8 cellular contexts compared by ENCODE assay signal in genomic region chr22:31951201-31952093, GRCh38. TPM values are rescaled to one million over a fixed set of nuclear protein-coding genes. Genes with fewer than 3 reads are reported as not detected.
DNase-seq lines count a peak whose midpoint lies in the region; ATAC-seq and TF ChIP-seq lines count a peak whose summit lies in the region.

No MANE protein-coding gene starts in this region.

- no peaks in the 10 kb centered on the region for H3K27me3 Mint-ChIP-seq in nephron (ENCODE audit: low read depth)

- DNase-seq in MG63: peak; percentile 14
- DNase-seq in 8988T: no peak
- DNase-seq in midbrain (lab: John Stamatoyannopoulos, UW): no peak
- DNase-seq in AG20443 (ENCODE audit: low spot score): no peak

- peaks cover 47% of the 10 kb centered on the region for H3K4me1 Mint-ChIP-seq in nephron

- H4K20me1 ChIP-seq in BLaER1: peaks cover 100% of the 10 kb centered on the region

- no peak for TF ChIP-seq CTCF in nephron (IDR thresholded peaks at IDR 0.05; ENCODE audit: unreplicated experiment in 3 of 3)

- H3K36me3 Mint-ChIP-seq in nephron (ENCODE audit: low read depth): peaks cover 62% of the 10 kb centered on the region

- H3K4me1 ChIP-seq in BLaER1: peaks cover 58% of the 10 kb centered on the region

- H3K36me3 ChIP-seq in BLaER1: peaks cover 92% of the 10 kb centered on the region
- peaks cover 80% of the 10 kb centered on the region for H3K36me3 ChIP-seq in MG63

- no peak overlapping the region for H3K9ac ChIP-seq in BLaER1

- H3K27ac Mint-ChIP-seq in nephron: peak overlapping the region in 2 of 3 experiments; percentile 10 to 37

- no peak overlapping the region for H3K4me3 Mint-ChIP-seq in nephron

- H3K4me2 ChIP-seq in BLaER1: peak overlapping the region; percentile 6; the same call in 1 of the 2 replicates

- no peaks in the 10 kb centered on the region for H3K9me3 Mint-ChIP-seq in nephron

- H3K27ac ChIP-seq in BLaER1: peak overlapping the region; percentile 8; the same call in 1 of the 2 replicates
- peak overlapping the region; percentile 2 for H3K27ac ChIP-seq in cingulate gyrus (ENCODE audit: low read depth, low read length)

- H3K27me3 ChIP-seq in BLaER1 (no peaks in the 10 kb centered on the region), MG63 (no peaks in the 10 kb centered on the region)

- H3K9me3 ChIP-seq in BLaER1 (no peaks in the 10 kb centered on the region), MG63 (no peaks in the 10 kb centered on the region)

- ATAC-seq in GM21447 (IDR thresholded peaks at IDR 0.05; ENCODE audit: unreplicated experiment): no peak

- H3K4me3 ChIP-seq in BLaER1 (no peak overlapping the region), MG63 (no peak overlapping the region)

RNA-seq across cellular contexts. Expression of gene YWHAH, which starts 7.1 kb away (rescaled TPM):
- total RNA-seq in MG63 (2014; rRNA removed; shearing (Covaris generic); ENCODE audit: low replicate concordance): 92.2 and 125 TPM in 2 replicates
